In the genomic region with DNA sequence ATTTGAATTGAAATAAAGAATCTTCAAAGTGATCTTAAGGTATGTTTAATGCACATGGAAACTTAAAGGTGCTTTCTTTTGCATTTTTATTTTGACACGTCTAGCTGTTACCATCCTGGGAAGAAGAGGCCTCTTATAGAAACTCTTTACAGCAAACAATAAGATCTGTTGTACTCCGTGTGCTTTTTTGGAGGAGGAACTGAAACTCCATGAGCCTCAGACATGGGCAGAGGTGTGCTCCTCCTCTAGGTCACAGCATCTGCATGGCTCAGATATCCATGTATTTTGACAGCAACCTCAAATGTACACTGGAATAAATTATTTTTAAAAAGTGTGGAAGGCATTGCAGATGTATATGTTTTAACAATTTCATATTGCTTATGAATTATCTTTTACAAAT, we compare ENCODE assay signal across 6 cellular contexts.
"Had no signal": no experiment of that assay in that cellular context is flagged by ENCODE, and none has a peak within 500 bp of the region (broad histone marks: within the 10 kb centered on the region; RNA-seq: fewer than 3 reads in every experiment).

No MANE protein-coding gene starts in this region.

- DNase-seq: GM23248, GOT3, H7, HFFc6, IMR-90, KG1 had no signal
